1 cellular context compared by ENCODE assay signal in genomic region chr4:36310793-36311192, GRCh38.
TF ChIP-seq lines count a peak whose summit lies in the region.

No MANE protein-coding gene starts in this region.

TF ChIP-seq in GM23338, 12 proteins besides CTCF, POLR2A, EP300 and RAD21 (continued from another document):
- TF ChIP-seq ZNF462 (CRISPR knock-in tag; IDR thresholded peaks at IDR 0.05) (no peak), POLR2AphosphoS5 (IDR thresholded peaks at IDR 0.05; ENCODE audit: low read depth) (no peak), ZNF331 (CRISPR knock-in tag; IDR thresholded peaks at IDR 0.05; ENCODE audit: low read depth) (no peak), NANOG (IDR thresholded peaks at IDR 0.05; ENCODE audit: borderline replicate concordance) (no peak), STAT1 (IDR thresholded peaks at IDR 0.05; ENCODE audit: unreplicated experiment) (no peak)
